Comparison of ENCODE assay signal across 24 cellular contexts in the genomic region with DNA sequence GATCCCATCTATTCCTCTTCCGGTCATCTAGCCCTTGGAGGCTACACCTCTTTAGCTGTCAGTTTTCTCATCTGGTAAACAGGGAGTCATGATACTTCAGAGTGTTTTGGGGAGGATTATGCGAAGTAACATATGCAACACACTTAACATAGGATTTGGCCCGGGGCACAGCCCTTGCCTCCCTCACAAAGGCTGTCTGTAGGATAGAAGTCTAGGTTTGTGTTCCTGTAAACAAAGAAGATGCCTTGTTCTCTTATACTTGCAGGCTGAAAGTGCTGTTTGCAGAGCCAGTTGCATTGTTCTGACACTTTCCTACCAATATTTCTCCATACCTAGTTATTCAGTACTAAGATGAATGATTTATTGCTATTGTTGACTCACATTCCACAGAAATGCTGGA. TPM values are rescaled to one million over a fixed set of nuclear protein-coding genes. Genes with fewer than 3 reads are reported as not detected.
DNase-seq lines count a peak whose midpoint lies in the region; ATAC-seq, FAIRE-seq and TF ChIP-seq lines count a peak whose summit lies in the region.
"Had no signal": no experiment of that assay in that cellular context is flagged by ENCODE, and none has a peak within 500 bp of the region (broad histone marks: within the 10 kb centered on the region; RNA-seq: fewer than 3 reads in every experiment).

No MANE protein-coding gene starts in this region.

- no peak overlapping the region for H3K23ac ChIP-seq in mesendoderm (ENCODE audit: low read length)

- no peak overlapping the region for H2BK15ac ChIP-seq in mesendoderm (replicated peaks; ENCODE audit: low read depth)

- H2BK5ac ChIP-seq in mesendoderm (ENCODE audit: low read length), result no peak overlapping the region

- H3K56ac ChIP-seq in mesendoderm (ENCODE audit: low read length), result no peak overlapping the region

- no peaks in the 10 kb centered on the region for H3K27me3 ChIP-seq in mesendoderm (ENCODE audit: insufficient read depth, low read length, poor library complexity)
- H3K27me3 ChIP-seq: BLaER1, Peyer's patch had no signal

- H3K27ac Mint-ChIP-seq in WTC11, result peak overlapping the region; percentile 32; the same call in 1 of the 2 replicates
- H3K27ac Mint-ChIP-seq: CD8-positive, alpha-beta T cell had no signal

- no peak overlapping the region for H2AK5ac ChIP-seq in mesendoderm (ENCODE audit: low read length)

- H2BK120ac ChIP-seq in mesendoderm (ENCODE audit: low read depth, low read length), result no peak overlapping the region

- TF ChIP-seq EP300 in Ishikawa (IDR thresholded peaks at IDR 0.05; ENCODE audit: borderline replicate concordance), result no peak

- peaks cover 48% of the 10 kb centered on the region for H3K4me1 Mint-ChIP-seq in WTC11

- WGBS in mesendoderm (ENCODE audit: extremely low coverage, insufficient coverage, low lambda C conversion rate), result no CpG with 5 or more reads among the region's 3 CpGs

- H3K36me3 Mint-ChIP-seq in WTC11, result 0 out of 2 replicates have a peak, but pooled peaks cover 2% of the 10 kb centered on the region
- H3K36me3 Mint-ChIP-seq: CD8-positive, alpha-beta T cell had no signal

- CTCF ChIA-PET in WTC11 (lab: Charles Lee), result no interaction called here

- POLR2A ChIA-PET in WTC11 (lab: Charles Lee), result no interaction called here

- no peak overlapping the region for H3K4me3 ChIP-seq in mesendoderm (ENCODE audit: low read length)
- H3K4me3 ChIP-seq: BLaER1, GM12878, Peyer's patch had no signal

- DNase-seq in COLO829 (ENCODE audit: low spot score), result peak; percentile 28
- no peak for DNase-seq in WTC11 (ENCODE audit: low spot score)
- peak; percentile 62 for DNase-seq in mesendoderm
- no peak for DNase-seq in GM12891 (ENCODE audit: insufficient read length, low spot score)
- DNase-seq in NCI-H524 treated with DMSO at 0.1 percent for 48 hours (lab: John Stamatoyannopoulos, UW), result no peak
- no peak for DNase-seq in T-helper 9 cell
- DNase-seq: CD8-positive, alpha-beta T cell; DMS79 treated with DMSO at 0.1 percent for 48 hours; H7; NCI-H1092; NCI-H146; NCI-H2081; NCI-H510A; Peyer's patch; SHP77 had no signal

- TF ChIP-seq CTCF in WTC11 (IDR thresholded peaks at IDR 0.05), result no peak

- no peak overlapping the region for H3K4ac ChIP-seq in mesendoderm (ENCODE audit: low read depth, low read length)

- no peak overlapping the region for H4K5ac ChIP-seq in mesendoderm (ENCODE audit: low read length)

- H3K36me3 ChIP-seq in mesendoderm (ENCODE audit: control insufficient read depth, insufficient read depth, low read length), result no peaks in the 10 kb centered on the region
- H3K36me3 ChIP-seq: BLaER1, Peyer's patch had no signal

- no peaks in the 10 kb centered on the region for H3K9me3 Mint-ChIP-seq in WTC11
- H3K9me3 Mint-ChIP-seq: CD8-positive, alpha-beta T cell had no signal

- no peaks in the 10 kb centered on the region for H3K79me2 ChIP-seq in mesendoderm (ENCODE audit: control insufficient read depth, insufficient read depth, low read length)

- no peaks in the 10 kb centered on the region for H3K79me1 ChIP-seq in mesendoderm (ENCODE audit: low read length)

- no peak overlapping the region for H3K4me2 ChIP-seq in mesendoderm (ENCODE audit: low read length)
- H3K4me2 ChIP-seq: BLaER1, KMS-11 had no signal

- no peak for TF ChIP-seq POLR2A in GM12891 (IDR thresholded peaks at IDR 0.05; ENCODE audit: low read depth, low read length)

- no peak for TF ChIP-seq RAD21 in Ishikawa (IDR thresholded peaks at IDR 0.05; ENCODE audit: low read depth)

- H3K27me3 Mint-ChIP-seq in WTC11 (ENCODE audit: low read depth), result no peaks in the 10 kb centered on the region

- no peak overlapping the region for H3K27ac ChIP-seq in mesendoderm (ENCODE audit: low read depth, low read length)
- H3K27ac ChIP-seq: BLaER1, KMS-11, Peyer's patch had no signal

- FAIRE-seq in GM12891 (lab: Jason Lieb, UNC), result no peak
- FAIRE-seq: A204.1, G401.6, GM12878, HepG2 had no signal

- H4K8ac ChIP-seq in mesendoderm (ENCODE audit: low read depth, low read length), result no peak overlapping the region

- no peak overlapping the region for H3K9ac ChIP-seq in mesendoderm (ENCODE audit: low read length)
- H3K9ac ChIP-seq: BLaER1, KMS-11 had no signal

- H3K4me1 ChIP-seq in mesendoderm (ENCODE audit: control insufficient read depth, low read depth, low read length), result no peaks in the 10 kb centered on the region
- H3K4me1 ChIP-seq: Peyer's patch had no signal

- H3K18ac ChIP-seq in mesendoderm (ENCODE audit: low read length), result no peak overlapping the region

- H3K4me3 Mint-ChIP-seq in WTC11, result no peak overlapping the region
- H3K4me3 Mint-ChIP-seq: CD8-positive, alpha-beta T cell had no signal

- ATAC-seq in WTC11 (no peak), HG02884 (IDR thresholded peaks at IDR 0.05; ENCODE audit: unreplicated experiment) (no peak)
- ATAC-seq: CD8-positive, alpha-beta T cell; GM12878; HepG2 had no signal

TF ChIP-seq in Ishikawa, 13 proteins besides CTCF, POLR2A, EP300 and RAD21:
- TF ChIP-seq TEAD4 (IDR thresholded peaks at IDR 0.05), result peak; percentile 32; the same call in 1 of the 2 replicates
- TF ChIP-seq, protein P1, sequence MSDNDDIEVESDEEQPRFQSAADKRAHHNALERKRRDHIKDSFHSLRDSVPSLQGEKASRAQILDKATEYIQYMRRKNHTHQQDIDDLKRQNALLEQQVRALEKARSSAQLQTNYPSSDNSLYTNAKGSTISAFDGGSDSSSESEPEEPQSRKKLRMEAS (IDR thresholded peaks at IDR 0.05), result no peak

TF ChIP-seq in WTC11, 78 proteins besides CTCF, POLR2A, EP300 and RAD21:
- no peak for TF ChIP-seq JUN (CRISPR knock-in tag; IDR thresholded peaks at IDR 0.05)
- TF ChIP-seq NFATC4 (CRISPR knock-in tag; IDR thresholded peaks at IDR 0.05), result no peak
- TF ChIP-seq, protein P2, sequence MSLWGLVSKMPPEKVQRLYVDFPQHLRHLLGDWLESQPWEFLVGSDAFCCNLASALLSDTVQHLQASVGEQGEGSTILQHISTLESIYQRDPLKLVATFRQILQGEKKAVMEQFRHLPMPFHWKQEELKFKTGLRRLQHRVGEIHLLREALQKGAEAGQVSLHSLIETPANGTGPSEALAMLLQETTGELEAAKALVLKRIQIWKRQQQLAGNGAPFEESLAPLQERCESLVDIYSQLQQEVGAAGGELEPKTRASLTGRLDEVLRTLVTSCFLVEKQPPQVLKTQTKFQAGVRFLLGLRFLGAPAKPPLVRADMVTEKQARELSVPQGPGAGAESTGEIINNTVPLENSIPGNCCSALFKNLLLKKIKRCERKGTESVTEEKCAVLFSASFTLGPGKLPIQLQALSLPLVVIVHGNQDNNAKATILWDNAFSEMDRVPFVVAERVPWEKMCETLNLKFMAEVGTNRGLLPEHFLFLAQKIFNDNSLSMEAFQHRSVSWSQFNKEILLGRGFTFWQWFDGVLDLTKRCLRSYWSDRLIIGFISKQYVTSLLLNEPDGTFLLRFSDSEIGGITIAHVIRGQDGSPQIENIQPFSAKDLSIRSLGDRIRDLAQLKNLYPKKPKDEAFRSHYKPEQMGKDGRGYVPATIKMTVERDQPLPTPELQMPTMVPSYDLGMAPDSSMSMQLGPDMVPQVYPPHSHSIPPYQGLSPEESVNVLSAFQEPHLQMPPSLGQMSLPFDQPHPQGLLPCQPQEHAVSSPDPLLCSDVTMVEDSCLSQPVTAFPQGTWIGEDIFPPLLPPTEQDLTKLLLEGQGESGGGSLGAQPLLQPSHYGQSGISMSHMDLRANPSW (CRISPR knock-in tag; conservative IDR thresholded peaks at IDR 0.05; ENCODE audit: low read depth), result no peak

TF ChIP-seq in GM12891, 5 proteins besides CTCF, POLR2A, EP300 and RAD21:
- TF ChIP-seq POU2F2 (IDR thresholded peaks at IDR 0.05; ENCODE audit: low read depth, low read length), result no peak
- TF ChIP-seq PAX5 (IDR thresholded peaks at IDR 0.05; ENCODE audit: insufficient read depth, low read length, severe bottlenecking), result no peak
- no peak for TF ChIP-seq TAF1 (IDR thresholded peaks at IDR 0.05; ENCODE audit: low read depth, low read length)
- TF ChIP-seq POLR2AphosphoS5 (IDR thresholded peaks at IDR 0.05; ENCODE audit: low read depth, low read length), result no peak
- TF ChIP-seq SPI1 (IDR thresholded peaks at IDR 0.05; ENCODE audit: low read depth, low read length), result no peak

RNA-seq across cellular contexts. Expression of a gene that starts 2.2 kb away (rescaled TPM):
- total RNA-seq in WTC11 (2021), result 25.1 to 28.8 TPM (median 25.7 TPM) in 3 replicates
- polyA plus RNA-seq in mesendoderm (2013, experiment 1 of 2), result 10.9 TPM
- 14.0 TPM for polyA plus RNA-seq in mesendoderm (2013, experiment 2 of 2)
- polyA plus RNA-seq in GM12891 (2012; ENCODE audit: low read depth, missing spikeins), result 0.21 TPM
- total RNA-seq: CD8-positive, alpha-beta T cell; HepG2; MCF 10A; Peyer's patch had no signal
- polyA plus RNA-seq: HepG2 had no signal

Comparison
In these comparisons a context has a peak if more than half of its experiments do, and no peak if none do; other contexts are left out.
1. DNase-seq: peak in COLO829 (single experiment) and mesendoderm (single experiment); none in WTC11 (single experiment), GM12891 (single experiment), NCI-H524 treated with DMSO at 0.1 percent for 48 hours (single experiment) and T-helper 9 cell (single experiment).